ENCODE assay signal across 16 cellular contexts in genomic region chr17:55272711-55273578, GRCh38. TPM values are rescaled to one million over a fixed set of nuclear protein-coding genes. Genes with fewer than 3 reads are reported as not detected.
DNase-seq lines count a peak whose midpoint lies in the region; ATAC-seq and TF ChIP-seq lines count a peak whose summit lies in the region.
"Had no signal": no experiment of that assay in that cellular context is flagged by ENCODE, and none has a peak within 500 bp of the region (broad histone marks: within the 10 kb centered on the region; RNA-seq: fewer than 3 reads in every experiment).

No MANE protein-coding gene starts in this region.

- H2BK120ac ChIP-seq in mesenchymal stem cell (ENCODE audit: low read depth, low read length): no peak overlapping the region

- no peak overlapping the region for H3K4me3 ChIP-seq in GM23248
- H3K4me3 ChIP-seq in dorsolateral prefrontal cortex: peak overlapping the region in 49 of 59 donors; percentile 1 to 84 (median 31)
- peak overlapping the region in 1 of 2 experiments; percentile 7 for H3K4me3 ChIP-seq in mesenchymal stem cell (ENCODE audit: insufficient read depth in 1 of 2, low read depth in 1 of 2, low read length in 2 of 2)
- peak overlapping the region in 2 of 5 donors; percentile 6 to 12 for H3K4me3 ChIP-seq in subcutaneous abdominal adipose tissue (ENCODE audit: low read depth in 1 of 5, low read length in 5 of 5)

- H3K4me2 ChIP-seq in GM23248 (ENCODE audit: unreplicated experiment): peak overlapping the region; percentile 20
- H3K4me2 ChIP-seq in mesenchymal stem cell (ENCODE audit: low read length, poor library complexity, severe bottlenecking): no peak overlapping the region

- H3K27ac ChIP-seq in GM23248 (no peak overlapping the region), dorsolateral prefrontal cortex (peak overlapping the region in 58 of 59 donors; percentile 3 to 95 (median 84)), mesenchymal stem cell (ENCODE audit: low read length, poor library complexity, severe bottlenecking) (no peak overlapping the region), subcutaneous abdominal adipose tissue (ENCODE audit: low read depth, low read length) (peak overlapping the region; percentile 43)
- H3K27ac ChIP-seq: HL-60 had no signal

- in situ Hi-C loops in GM23248 (cut with MboI): no loop called here

- H3K4ac ChIP-seq in mesenchymal stem cell (ENCODE audit: low read depth in 1 of 2, low read length in 2 of 2): no peak overlapping the region

- H3K4me3 Mint-ChIP-seq in activated T-cell treated with anti-CD3 and anti-CD28 coated beads, Interleukin-2, amount 50 U/mL, for 72 hours: no peak overlapping the region
- H3K4me3 Mint-ChIP-seq in stimulated activated naive B cell treated with anti-CD40 and anti-IgM and Interleukin-4, amounts not matched to agents 10 μg/mL and 1 μg/mL and 100 μg/mL, for 72 hours: no peak overlapping the region
- H3K4me3 Mint-ChIP-seq: activated CD4-positive, alpha-beta T cell treated with anti-CD3 and anti-CD28 coated beads for 36 hours; activated T-cell treated with anti-CD3 and anti-CD28 coated beads, Interleukin-2, amount 50 U/mL, for 4 hours had no signal

- H2AFZ ChIP-seq in GM23248 (no peak overlapping the region), mesenchymal stem cell (ENCODE audit: low read depth, low read length) (no peak overlapping the region)

- no peaks in the 10 kb centered on the region for H3K79me1 ChIP-seq in mesenchymal stem cell (replicated peaks; ENCODE audit: low read length, poor library complexity, severe bottlenecking)

- no peak overlapping the region for H2BK12ac ChIP-seq in mesenchymal stem cell (ENCODE audit: low read length in 2 of 2)

- no peak for TF ChIP-seq CTCF in dorsolateral prefrontal cortex (IDR thresholded peaks at IDR 0.05 in 54 of 56, conservative IDR thresholded peaks at IDR 0.05 in 2 of 56; ENCODE audit: low read depth in 1 of 56, partially characterized antibody in 56 of 56)

- intact Hi-C loops in dorsolateral prefrontal cortex (cut with DNase I): no loop called here

- H3K27me3 ChIP-seq in GM23248 (replicated peaks; ENCODE audit: insufficient read depth): peaks cover 16% of the 10 kb centered on the region
- H3K27me3 ChIP-seq in dorsolateral prefrontal cortex: no peaks in the 10 kb centered on the region
- H3K27me3 ChIP-seq in mesenchymal stem cell (ENCODE audit: control insufficient read depth in 1 of 2, insufficient read depth in 1 of 2, low read length in 2 of 2): peaks cover 0 to 16% of the 10 kb centered on the region in 2 experiments
- H3K27me3 ChIP-seq in subcutaneous abdominal adipose tissue (ENCODE audit: control insufficient read depth in 5 of 5, insufficient read depth in 4 of 5, low read length in 5 of 5): peaks cover 0 to under 1% (median 0%) of the 10 kb centered on the region in 5 donors

- H3K9me3 Mint-ChIP-seq in activated T-cell treated with anti-CD3 and anti-CD28 coated beads, Interleukin-2, amount 50 U/mL, for 72 hours: no peaks in the 10 kb centered on the region
- H3K9me3 Mint-ChIP-seq in stimulated activated naive B cell treated with anti-CD40 and anti-IgM and Interleukin-4, amounts not matched to agents 10 μg/mL and 1 μg/mL and 100 μg/mL, for 72 hours: no peaks in the 10 kb centered on the region
- H3K9me3 Mint-ChIP-seq: activated T-cell treated with anti-CD3 and anti-CD28 coated beads, Interleukin-2, amount 50 U/mL, for 4 hours had no signal

- H4K20me1 ChIP-seq in GM23248 (ENCODE audit: insufficient read depth): no peaks in the 10 kb centered on the region

- H3K36me3 Mint-ChIP-seq in activated T-cell treated with anti-CD3 and anti-CD28 coated beads, Interleukin-2, amount 50 U/mL, for 72 hours (ENCODE audit: insufficient read depth in 2 of 2): no peaks in the 10 kb centered on the region
- no peaks in the 10 kb centered on the region for H3K36me3 Mint-ChIP-seq in stimulated activated naive B cell treated with anti-CD40 and anti-IgM and Interleukin-4, amounts not matched to agents 10 μg/mL and 1 μg/mL and 100 μg/mL, for 72 hours

- no peaks in the 10 kb centered on the region for H3F3A ChIP-seq in GM23248 (ENCODE audit: insufficient read depth)

- H3K4me1 ChIP-seq in GM23248 (ENCODE audit: insufficient read depth) (peaks cover 7% of the 10 kb centered on the region), mesenchymal stem cell (ENCODE audit: control insufficient read depth, insufficient read depth, low read depth, low read length) (no peaks in the 10 kb centered on the region), subcutaneous abdominal adipose tissue (ENCODE audit: control insufficient read depth in 5 of 5, insufficient read depth in 5 of 5, low read length in 5 of 5) (peaks cover 7 to 38% (median 37%) of the 10 kb centered on the region in 5 donors)

- H2AK5ac ChIP-seq in mesenchymal stem cell (ENCODE audit: low read length, severe bottlenecking): no peak overlapping the region

- 44% methylated on average over 13 of the region's 13 CpGs for WGBS in GM23248 (ENCODE audit: low coverage in 1 of 2, low lambda C conversion rate in 2 of 2, missing lambda C conversion rate in 2 of 2), 2 experiments
- WGBS in mesenchymal stem cell: 80% methylated on average over 13 of the region's 13 CpGs

- no peaks in the 10 kb centered on the region for H3K9me2 ChIP-seq in GM23248 (ENCODE audit: insufficient read depth)

- no peak overlapping the region for H3K9ac ChIP-seq in GM23248
- H3K9ac ChIP-seq in mesenchymal stem cell (ENCODE audit: low read length): peak overlapping the region; percentile 5
- H3K9ac ChIP-seq in subcutaneous abdominal adipose tissue (ENCODE audit: low read length in 5 of 5): peak overlapping the region in 3 of 5 donors; percentile 14 to 41 (median 30)

- no peak overlapping the region for H2BK15ac ChIP-seq in mesenchymal stem cell (ENCODE audit: low read depth, poor library complexity, severe bottlenecking)

- H3K14ac ChIP-seq in mesenchymal stem cell (ENCODE audit: low read length in 2 of 2): no peak overlapping the region

- no peak overlapping the region for H2BK5ac ChIP-seq in mesenchymal stem cell (ENCODE audit: low read depth, low read length, poor library complexity, severe bottlenecking)

- H3K36me3 ChIP-seq in GM23248 (ENCODE audit: low read depth): no peaks in the 10 kb centered on the region
- H3K36me3 ChIP-seq in mesenchymal stem cell (ENCODE audit: control insufficient read depth in 1 of 2, insufficient read depth in 2 of 2, low read depth in 1 of 2, low read length in 2 of 2): no peaks in the 10 kb centered on the region
- H3K36me3 ChIP-seq in subcutaneous abdominal adipose tissue (ENCODE audit: control insufficient read depth in 5 of 5, insufficient read depth in 5 of 5, low read length in 5 of 5): peaks cover 0 to 2% (median 0%) of the 10 kb centered on the region in 5 donors

- H3K79me2 ChIP-seq in GM23248 (ENCODE audit: insufficient read depth): no peaks in the 10 kb centered on the region

- H3K4me1 Mint-ChIP-seq in activated T-cell treated with anti-CD3 and anti-CD28 coated beads, Interleukin-2, amount 50 U/mL, for 72 hours (ENCODE audit: low read depth): no peaks in the 10 kb centered on the region
- H3K4me1 Mint-ChIP-seq in stimulated activated naive B cell treated with anti-CD40 and anti-IgM and Interleukin-4, amounts not matched to agents 10 μg/mL and 1 μg/mL and 100 μg/mL, for 72 hours: peaks cover 0 to 3% of the 10 kb centered on the region in 2 donors
- H3K4me1 Mint-ChIP-seq: activated CD4-positive, alpha-beta T cell treated with anti-CD3 and anti-CD28 coated beads for 36 hours had no signal

- no peak for ATAC-seq in activated T-cell treated with anti-CD3 and anti-CD28 coated beads, Interleukin-2, amount 50 U/mL, for 72 hours (replicated peaks in 1 of 2)
- no peak for ATAC-seq in stimulated activated naive B cell treated with anti-CD40 and anti-IgM and Interleukin-4, amounts not matched to agents 10 μg/mL and 1 μg/mL and 100 μg/mL, for 72 hours (replicated peaks)
- ATAC-seq: activated T-cell treated with anti-CD3 and anti-CD28 coated beads, Interleukin-2, amount 50 U/mL, for 4 hours; HCT116 had no signal

- H3K18ac ChIP-seq in mesenchymal stem cell (ENCODE audit: low read depth in 1 of 2, low read length in 2 of 2): no peak overlapping the region

- H3K9me3 ChIP-seq in GM23248 (ENCODE audit: low read depth): no peaks in the 10 kb centered on the region
- H3K9me3 ChIP-seq in mesenchymal stem cell (ENCODE audit: control insufficient read depth, low read length): no peaks in the 10 kb centered on the region
- no peaks in the 10 kb centered on the region for H3K9me3 ChIP-seq in subcutaneous abdominal adipose tissue (ENCODE audit: control insufficient read depth in 5 of 5, low read length in 5 of 5)

- DNase-seq in GM23248 (no peak), dorsolateral prefrontal cortex (no peak), mesenchymal stem cell (no peak), NCI-H2171 treated with DMSO at 0.1 percent for 48 hours (lab: John Stamatoyannopoulos, UW) (no peak), GM19238 (ENCODE audit: insufficient read length, low spot score) (no peak)
- DNase-seq in activated T-cell treated with anti-CD3 and anti-CD28 coated beads, Interleukin-2, amount 50 U/mL, for 72 hours: no peak
- DNase-seq in stimulated activated naive B cell treated with anti-CD40 and anti-IgM and Interleukin-4, amounts not matched to agents 10 μg/mL and 1 μg/mL and 100 μg/mL, for 72 hours: no peak
- DNase-seq: activated CD4-positive, alpha-beta T cell treated with anti-CD3 and anti-CD28 coated beads for 36 hours; activated T-cell treated with anti-CD3 and anti-CD28 coated beads, Interleukin-2, amount 50 U/mL, for 4 hours; DMS 273 treated with DMSO at 0.1 percent for 48 hours; NCI-H187 treated with DMSO at 0.1 percent for 48 hours; NCI-H774; stimulated activated naive CD4-positive, alpha-beta T cell treated with Interleukin-2 at 50 U/mL for 16 hours had no signal

- peaks cover 47% of the 10 kb centered on the region for H3K27me3 Mint-ChIP-seq in activated T-cell treated with anti-CD3 and anti-CD28 coated beads, Interleukin-2, amount 50 U/mL, for 72 hours (ENCODE audit: low read depth)
- peaks cover 58 to 68% of the 10 kb centered on the region in 2 donors for H3K27me3 Mint-ChIP-seq in stimulated activated naive B cell treated with anti-CD40 and anti-IgM and Interleukin-4, amounts not matched to agents 10 μg/mL and 1 μg/mL and 100 μg/mL, for 72 hours

- no peak overlapping the region for H3K23ac ChIP-seq in mesenchymal stem cell (ENCODE audit: low read length in 2 of 2)

- H3K27ac Mint-ChIP-seq in activated T-cell treated with anti-CD3 and anti-CD28 coated beads, Interleukin-2, amount 50 U/mL, for 72 hours: no peak overlapping the region
- H3K27ac Mint-ChIP-seq in stimulated activated naive B cell treated with anti-CD40 and anti-IgM and Interleukin-4, amounts not matched to agents 10 μg/mL and 1 μg/mL and 100 μg/mL, for 72 hours: no peak overlapping the region
- H3K27ac Mint-ChIP-seq: activated CD4-positive, alpha-beta T cell treated with anti-CD3 and anti-CD28 coated beads for 36 hours had no signal

- H4K91ac ChIP-seq in mesenchymal stem cell (ENCODE audit: low read length): no peak overlapping the region

- no peak overlapping the region for H4K8ac ChIP-seq in mesenchymal stem cell (ENCODE audit: low read length)

RNA-seq across cellular contexts. Expression of gene HLF, which starts 8.2 kb away (rescaled TPM):
- total RNA-seq in GM23248 (2014; rRNA removed; shearing (Covaris generic)): not detected in 2 replicates
- polyA plus RNA-seq in GM23248 (2016; fragmentation: Nextera tagmentation; extraction: Ambion mirVana): 0.09 TPM in 1 of 2 replicates, not detected in the other
- 100 to 1,000 TPM in 94 of 120 experiments, 10 to 100 TPM in 26; 36.7 to 194 (median 124) TPM for total RNA-seq in dorsolateral prefrontal cortex
- not detected for polyA plus RNA-seq in mesenchymal stem cell (2013, experiment 1 of 2)
- polyA plus RNA-seq in mesenchymal stem cell (2013, experiment 2 of 2): not detected
- total RNA-seq in activated T-cell treated with anti-CD3 and anti-CD28 coated beads, Interleukin-2, amount 50 U/mL, for 72 hours: 10 to 100 TPM; 23.9 to 44.3 TPM

Comparison
In these comparisons a context has a peak if more than half of its experiments do, and no peak if none do; other contexts are left out.
1. H3K27ac ChIP-seq: peak in dorsolateral prefrontal cortex (58 of 59) and subcutaneous abdominal adipose tissue (single experiment); none in GM23248 (single experiment) and mesenchymal stem cell (single experiment).
2. RNA of gene HLF, which starts 8.2 kb away (total RNA-seq): 36.7 to 194 TPM in dorsolateral prefrontal cortex and 23.9 to 44.3 TPM in activated T-cell treated with anti-CD3 and anti-CD28 coated beads, Interleukin-2, amount 50 U/mL, for 72 hours; not detected in GM23248; every median in the first group is over 10 times any median in the second.